Comparison of ENCODE assay signal across 8 cellular contexts in genomic region chr12:106137456-106138278, GRCh38. TPM values are rescaled to one million over a fixed set of nuclear protein-coding genes. Genes with fewer than 3 reads are reported as not detected.
A peak's percentile ranks its signal among the peaks of the same experiment; 100 is the strongest.
DNase-seq lines count a peak whose midpoint lies in the region; ATAC-seq and TF ChIP-seq lines count a peak whose summit lies in the region.

No MANE protein-coding gene starts in this region.

- WGBS in esophagus squamous epithelium, 2 donors, result 21 to 22% methylated on average over 12 to 14 of the region's 15 CpGs

- H3K9me3 Mint-ChIP-seq in osteocyte (ENCODE audit: unreplicated experiment), result no peaks in the 10 kb centered on the region

- H3K27ac Mint-ChIP-seq in osteocyte (ENCODE audit: unreplicated experiment), result peak overlapping the region; percentile 74

- intact Hi-C loops in esophagus squamous epithelium (cut with DNase I), result loop anchor here (10.0 kb wide), 1 partner anchor 433 kb away; no protein-coding TSS in a partner anchor

- H3K4me1 Mint-ChIP-seq in osteocyte (ENCODE audit: unreplicated experiment), result peaks cover 74% of the 10 kb centered on the region

- TF ChIP-seq CTCF in Peyer's patch (IDR thresholded peaks at IDR 0.05) (no peak), esophagus squamous epithelium (IDR thresholded peaks at IDR 0.05) (no peak), osteocyte (IDR thresholded peaks at IDR 0.05) (no peak)

- DNase-seq in COLO668 (lab: John Stamatoyannopoulos, UW; ENCODE audit: unreplicated experiment) (peak; percentile 59), Peyer's patch (no peak), esophagus squamous epithelium (lab: John Stamatoyannopoulos, UW) (no peak), osteocyte (ENCODE audit: extremely low spot score, unreplicated experiment) (no peak), SIG-M5 treated with dmso at 0.1 percent for 504 hours (lab: John Stamatoyannopoulos, UW; ENCODE audit: unreplicated experiment) (no peak), NCI-H2081 treated with DMSO at 0.1 percent for 48 hours (lab: John Stamatoyannopoulos, UW) (no peak), kidney tubule cell (ENCODE audit: low spot score) (no peak)

- no peaks in the 10 kb centered on the region for H3K9me3 ChIP-seq in Peyer's patch
- no peaks in the 10 kb centered on the region for H3K9me3 ChIP-seq in esophagus squamous epithelium

- no peak for ATAC-seq in GM18511 (IDR thresholded peaks at IDR 0.05; ENCODE audit: unreplicated experiment)

- H3K4me3 ChIP-seq in Peyer's patch (peak overlapping the region; percentile 48 to 83 (median 61)), esophagus squamous epithelium (peak overlapping the region; percentile 57 to 82 (median 70))

- H3K36me3 ChIP-seq in Peyer's patch (no peaks in the 10 kb centered on the region), esophagus squamous epithelium (no peaks in the 10 kb centered on the region)

- peaks cover 0 to 18% of the 10 kb centered on the region in 2 donors for H3K27me3 ChIP-seq in Peyer's patch
- peaks cover 0 to 62% (median 3%) of the 10 kb centered on the region in 4 donors for H3K27me3 ChIP-seq in esophagus squamous epithelium

- peak overlapping the region; percentile 92 for H3K4me3 Mint-ChIP-seq in osteocyte (ENCODE audit: unreplicated experiment)

- TF ChIP-seq POLR2A in Peyer's patch (IDR thresholded peaks at IDR 0.05) (no peak), esophagus squamous epithelium (IDR thresholded peaks at IDR 0.05) (no peak)

- H3K27me3 Mint-ChIP-seq in osteocyte (ENCODE audit: unreplicated experiment), result no peaks in the 10 kb centered on the region

- H3K27ac ChIP-seq in Peyer's patch (peak overlapping the region in 3 of 4 donors; percentile 62 to 90 (median 86)), esophagus squamous epithelium (peak overlapping the region; percentile 80 to 96 (median 91))

- H3K36me3 Mint-ChIP-seq in osteocyte (ENCODE audit: unreplicated experiment), result no peaks in the 10 kb centered on the region

- H3K4me1 ChIP-seq in Peyer's patch (peaks cover 0 to 17% (median 6%) of the 10 kb centered on the region in 4 donors), esophagus squamous epithelium (peaks cover 0 to 80% (median 38%) of the 10 kb centered on the region in 3 donors)

RNA-seq across cellular contexts. Expression of gene NUAK1, which starts 1.1 kb away (rescaled TPM):
- total RNA-seq in Peyer's patch, result 1 to 10 TPM; 2.1 to 7.7 (median 4.6) TPM
- 1 to 10 TPM; 1.1 to 5.1 (median 2.3) TPM for total RNA-seq in esophagus squamous epithelium
- 20.2 and 21.1 TPM in 2 replicates for total RNA-seq in osteocyte
